8 cellular contexts compared by ENCODE assay signal in the genomic region with DNA sequence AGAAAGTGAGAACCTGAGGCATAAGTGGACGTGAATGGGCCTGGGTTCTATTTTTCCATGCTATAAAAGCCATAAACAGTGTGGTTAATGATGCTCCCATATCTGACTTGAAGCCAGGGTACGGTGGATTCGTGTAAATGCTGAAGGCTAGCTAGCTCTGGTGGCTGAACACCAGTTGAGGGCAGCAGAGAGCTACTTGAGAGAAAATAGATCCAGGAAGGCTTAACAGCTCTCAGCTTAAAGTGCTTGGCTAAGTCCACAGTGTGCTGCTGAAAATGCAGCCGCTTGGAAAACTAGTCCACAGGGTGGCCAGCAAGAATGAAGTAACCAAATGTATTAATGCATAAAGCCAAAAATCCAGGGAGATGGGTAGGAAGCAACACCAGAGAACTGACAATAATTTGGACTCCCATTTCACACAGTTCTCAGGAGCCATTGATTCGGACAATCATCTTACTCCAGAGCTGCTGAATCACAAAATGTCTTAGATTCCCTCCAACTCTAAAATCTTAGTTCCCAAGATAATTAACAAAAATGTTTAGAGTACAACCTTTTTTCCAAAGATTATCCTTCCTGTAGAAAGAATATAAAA. TPM values are rescaled to one million over a fixed set of nuclear protein-coding genes. Genes with fewer than 3 reads are reported as not detected.
DNase-seq lines count a peak whose midpoint lies in the region; ATAC-seq and TF ChIP-seq lines count a peak whose summit lies in the region.

No MANE protein-coding gene starts in this region.

- no peaks in the 10 kb centered on the region for H3K4me1 ChIP-seq in lower lobe of right lung

- in situ Hi-C loops in astrocyte of the cerebellum (cut with HindIII; ENCODE audit: low sequenced_read_pairs), result no loop called here

- H3K4me3 ChIP-seq in GM12875 (ENCODE audit: low read depth, low read length) (no peak overlapping the region), astrocyte of the cerebellum (ENCODE audit: low read depth, low read length) (no peak overlapping the region), lower lobe of right lung (no peak overlapping the region)

- intact Hi-C loops in lower lobe of right lung (cut with DNase I), result loop anchor here (10.0 kb wide), 1 partner anchor 783 kb away; no protein-coding TSS in a partner anchor

- TF ChIP-seq CTCF in GM12875 (IDR thresholded peaks at IDR 0.05; ENCODE audit: borderline replicate concordance, insufficient read depth, low read depth, low read length) (peak; percentile 81), astrocyte of the cerebellum (IDR thresholded peaks at IDR 0.05; ENCODE audit: low read depth, low read length, missing control alignments) (peak; percentile 85), lower lobe of right lung (IDR thresholded peaks at IDR 0.05) (peak; percentile 47)

- peaks cover 34% of the 10 kb centered on the region for H3K27me3 ChIP-seq in lower lobe of right lung (ENCODE audit: low read depth)

- no peak overlapping the region for H3K27ac ChIP-seq in lower lobe of right lung

- no peaks in the 10 kb centered on the region for H3K9me3 ChIP-seq in lower lobe of right lung

- ATAC-seq in HG02870 (IDR thresholded peaks at IDR 0.05; ENCODE audit: unreplicated experiment), result peak; percentile 55
- peak; percentile 75 to 86 for ATAC-seq in lower lobe of right lung

- DNase-seq in AG08396 (ENCODE audit: low spot score), result peak; percentile 54
- DNase-seq in NCI-H2171 (lab: John Stamatoyannopoulos, UW), result peak; percentile 83
- peak; percentile 66 for DNase-seq in astrocyte of the cerebellum (ENCODE audit: low read depth)
- DNase-seq in lower lobe of right lung, result no peak
- DNase-seq in cerebellar nuclear complex (lab: John Stamatoyannopoulos, UW), result no peak
- DNase-seq in CD1c-positive myeloid dendritic cell (ENCODE audit: extremely low spot score), result no peak

- H3K36me3 ChIP-seq in lower lobe of right lung, result no peaks in the 10 kb centered on the region

RNA-seq across cellular contexts. Expression of a gene that starts 15.0 kb away (rescaled TPM):
- total RNA-seq in lower lobe of right lung, result not detected

Comparison
In these comparisons a context has a peak if more than half of its experiments do, and no peak if none do; other contexts are left out.
1. DNase-seq: peak in AG08396 (single experiment), NCI-H2171 (single experiment) and astrocyte of the cerebellum (single experiment); none in lower lobe of right lung (single experiment), cerebellar nuclear complex (0 of 2) and CD1c-positive myeloid dendritic cell (single experiment).
2. Peak in every context shown above with its lines, with median percentiles within 50 percentile points of each other: CTCF ChIP-seq.